Comparison of ENCODE assay signal across 8 cellular contexts in the genomic region with DNA sequence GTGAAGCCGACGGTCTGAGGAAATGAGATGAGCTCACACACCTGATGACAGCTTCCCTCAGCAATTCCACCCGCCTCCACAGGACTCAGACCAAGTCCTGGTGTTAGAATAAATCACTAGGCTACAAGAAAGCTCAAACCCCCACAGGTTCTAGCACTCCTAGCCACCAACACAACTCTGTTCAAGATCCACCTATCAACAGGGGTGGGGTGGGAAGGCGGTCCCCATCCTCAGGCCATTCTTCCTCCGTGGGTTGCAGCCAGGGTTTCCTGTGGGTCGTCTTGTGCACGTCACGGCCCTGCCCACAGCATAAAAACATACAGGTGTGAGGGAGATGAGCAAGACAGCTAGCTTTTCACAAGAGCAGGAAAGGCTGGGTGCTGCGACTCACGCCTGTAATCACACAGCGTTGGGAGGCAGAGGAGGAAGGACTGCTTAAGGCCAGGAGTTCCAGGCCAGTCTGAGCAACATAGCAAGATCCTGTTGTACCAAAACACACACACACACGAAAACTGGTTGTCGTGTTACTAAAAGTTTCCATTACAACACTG.
A peak's percentile ranks its signal among the peaks of the same experiment; 100 is the strongest.
DNase-seq lines count a peak whose midpoint lies in the region; ATAC-seq, FAIRE-seq and TF ChIP-seq lines count a peak whose summit lies in the region.

No MANE protein-coding gene starts in this region.

- no peaks in the 10 kb centered on the region for H3K27me3 ChIP-seq in HCT116 (ENCODE audit: insufficient read depth, low read length)
- H3K27me3 ChIP-seq in endothelial cell of umbilical vein (ENCODE audit: control insufficient read depth in 2 of 2, insufficient read depth in 2 of 2, low read length in 2 of 2), result no peaks in the 10 kb centered on the region

- CTCF ChIA-PET in HCT116 (lab: Charles Lee) (no interaction called here), endothelial cell of umbilical vein (lab: Charles Lee) (interaction anchor here (1.0 to 2.3 kb wide), 4 partner anchors 14 to 80 kb away, joined by 3 to 12 read pairs (median 4); no protein-coding TSS in a partner anchor)
- CTCF ChIA-PET in activated CD4-positive, alpha-beta memory T cell treated with anti-CD3 and anti-CD28 coated beads, Interleukin-2, amount 10 ng/mL, durations not matched to agents 7 days and 5 days (lab: Charles Lee), result interaction anchor here (0.7 to 1.3 kb wide), 4 partner anchors 11 to 121 kb away, joined by 3 to 4 read pairs (median 3); no protein-coding TSS in a partner anchor

- H3K9me3 ChIP-seq in HCT116 (ENCODE audit: control insufficient read depth in 1 of 2, insufficient read depth in 1 of 2, low read depth in 1 of 2, low read length in 2 of 2), result no peaks in the 10 kb centered on the region
- no peaks in the 10 kb centered on the region for H3K9me3 ChIP-seq in endothelial cell of umbilical vein (replicated peaks; ENCODE audit: control insufficient read depth, insufficient read depth, low read length)

- peak; percentile 59 for FAIRE-seq in endothelial cell of umbilical vein (lab: Jason Lieb, UNC)

- H3K4me2 ChIP-seq in HCT116 (ENCODE audit: low read length), result no peak overlapping the region
- H3K4me2 ChIP-seq in endothelial cell of umbilical vein (ENCODE audit: insufficient read depth, low read length), result no peak overlapping the region

- dilution Hi-C loops in endothelial cell of umbilical vein (cut with MboI; ENCODE audit: extremely low pct_ligation_motif_present, low sequenced_read_pairs), result no loop called here

- H3K27me3 Mint-ChIP-seq in activated CD4-positive, alpha-beta memory T cell treated with anti-CD3 and anti-CD28 coated beads, Interleukin-2, amount 10 ng/mL, durations not matched to agents 7 days and 5 days, result no peaks in the 10 kb centered on the region

- H3K9me1 ChIP-seq in endothelial cell of umbilical vein (replicated peaks; ENCODE audit: control insufficient read depth, extremely low read depth, insufficient read depth, low read length), result no peaks in the 10 kb centered on the region

- ATAC-seq in HCT116, result peak; percentile 20; the same call in 1 of the 2 replicates

- H3K79me2 ChIP-seq in HCT116 (ENCODE audit: insufficient read depth, low read length), result peaks cover 100% of the 10 kb centered on the region
- H3K79me2 ChIP-seq in endothelial cell of umbilical vein (ENCODE audit: control insufficient read depth, insufficient read depth, low read length), result peaks cover 97% of the 10 kb centered on the region

- DNase-seq in HCT116 (ENCODE audit: low read depth, low spot score) (no peak), endothelial cell of umbilical vein (ENCODE audit: low read depth, low spot score) (peak; percentile 19), COR-L47 (lab: John Stamatoyannopoulos, UW) (no peak), NCI-H1930 (lab: John Stamatoyannopoulos, UW) (no peak), amygdala (lab: John Stamatoyannopoulos, UW) (no peak), UCSD-AML1 (lab: John Stamatoyannopoulos, UW; ENCODE audit: unreplicated experiment) (no peak)
- DNase-seq in activated CD4-positive, alpha-beta memory T cell treated with anti-CD3 and anti-CD28 coated beads, Interleukin-2, amount 10 ng/mL, durations not matched to agents 7 days and 5 days, result peak; percentile 72
- DNase-seq in stimulated activated CD4-positive, alpha-beta T cell treated with anti-CD3 and anti-CD28 coated beads, Interleukin-1b, Interleukin-23, amount 100 ng/mL, for 48 hours, result peak; percentile 60

- H3K36me3 ChIP-seq in HCT116 (ENCODE audit: control insufficient read depth in 1 of 2, insufficient read depth in 2 of 2, low read length in 2 of 2) (no peaks in the 10 kb centered on the region), endothelial cell of umbilical vein (ENCODE audit: control insufficient read depth in 2 of 2, extremely low read depth in 1 of 2, insufficient read depth in 2 of 2, low read length in 2 of 2) (no peaks in the 10 kb centered on the region)

- peaks cover 69% of the 10 kb centered on the region; the same call in 1 of the 2 replicates for H4K20me1 ChIP-seq in HCT116 (ENCODE audit: insufficient read depth)
- H4K20me1 ChIP-seq in endothelial cell of umbilical vein (replicated peaks; ENCODE audit: control insufficient read depth, extremely low read depth, insufficient read depth, low read length), result peaks cover 8% of the 10 kb centered on the region

- BruUV-seq in HCT116 (replicated peaks; lab: Mats Ljungman, UMichigan) (no TSS peak), endothelial cell of umbilical vein (replicated peaks; lab: Mats Ljungman, UMichigan) (no TSS peak)

- peaks cover 81% of the 10 kb centered on the region for H3K4me1 Mint-ChIP-seq in activated CD4-positive, alpha-beta memory T cell treated with anti-CD3 and anti-CD28 coated beads, Interleukin-2, amount 10 ng/mL, durations not matched to agents 7 days and 5 days

- TF ChIP-seq CTCF in HCT116 (IDR thresholded peaks at IDR 0.05 in 2 of 3, conservative IDR thresholded peaks at IDR 0.05 in 1 of 3; ENCODE audit: borderline replicate concordance in 1 of 3, insufficient read depth in 1 of 3, low read depth in 2 of 3, low read length in 2 of 3) (no peak), endothelial cell of umbilical vein (IDR thresholded peaks at IDR 0.05; ENCODE audit: extremely low read depth in 1 of 2, insufficient read depth in 1 of 2, low read depth in 1 of 2, low read length in 2 of 2) (no peak)

- TF ChIP-seq POLR2A in HCT116 (IDR thresholded peaks at IDR 0.05; ENCODE audit: borderline replicate concordance, extremely low read depth, insufficient read depth, insufficient read length) (no peak), endothelial cell of umbilical vein (IDR thresholded peaks at IDR 0.05; ENCODE audit: low read depth, low read length) (no peak)

- H3K4me1 ChIP-seq in HCT116 (ENCODE audit: control insufficient read depth in 1 of 2, insufficient read depth in 2 of 2, low read length in 2 of 2) (peaks cover 6 to 50% of the 10 kb centered on the region in 2 experiments), endothelial cell of umbilical vein (ENCODE audit: control insufficient read depth, extremely low read depth, insufficient read depth, low read length) (peaks cover 52% of the 10 kb centered on the region)

- H3K27ac ChIP-seq in HCT116 (ENCODE audit: low read depth, low read length) (0 out of 2 replicates have a peak overlapping the region, but pooled peaks have one; percentile 7), endothelial cell of umbilical vein (ENCODE audit: insufficient read depth, low read depth, low read length) (peak overlapping the region; percentile 13)

- no peaks in the 10 kb centered on the region for H3K9me2 ChIP-seq in HCT116 (ENCODE audit: insufficient read depth)

- H3K27ac Mint-ChIP-seq in activated CD4-positive, alpha-beta memory T cell treated with anti-CD3 and anti-CD28 coated beads, Interleukin-2, amount 10 ng/mL, durations not matched to agents 7 days and 5 days, result peak overlapping the region; percentile 84

- intact Hi-C loops in HCT116 (cut with micrococcal nuclease), result no loop called here
- intact Hi-C loops in endothelial cell of umbilical vein (cut with micrococcal nuclease), result no loop called here

- H3K9ac ChIP-seq in HCT116 (ENCODE audit: low read length) (no peak overlapping the region), endothelial cell of umbilical vein (replicated peaks; ENCODE audit: extremely low read depth, insufficient read depth, low read length) (no peak overlapping the region)

- H3K36me3 Mint-ChIP-seq in activated CD4-positive, alpha-beta memory T cell treated with anti-CD3 and anti-CD28 coated beads, Interleukin-2, amount 10 ng/mL, durations not matched to agents 7 days and 5 days (ENCODE audit: low read depth), result peaks cover 10% of the 10 kb centered on the region

- H3K4me3 ChIP-seq in HCT116 (replicated peaks in 1 of 2; ENCODE audit: low read depth in 1 of 2, low read length in 2 of 2) (no peak overlapping the region), endothelial cell of umbilical vein (replicated peaks in 1 of 3; ENCODE audit: insufficient read depth in 1 of 3, low read depth in 1 of 3, low read length in 3 of 3) (no peak overlapping the region)

- POLR2A ChIA-PET in HCT116 (lab: Charles Lee), result no interaction called here
- POLR2A ChIA-PET in activated CD4-positive, alpha-beta memory T cell treated with anti-CD3 and anti-CD28 coated beads, Interleukin-2, amount 10 ng/mL, durations not matched to agents 7 days and 5 days (lab: Charles Lee), result interaction anchor here (0.8 to 1.4 kb wide), 7 partner anchors 14 to 98 kb away, joined by 3 to 7 read pairs (median 4); a partner anchor contains a TSS
- POLR2A ChIA-PET in endothelial cell of umbilical vein (lab: Charles Lee), result no interaction called here

- RAD21 ChIA-PET in HCT116 (lab: Charles Lee; ENCODE audit: low non-redundant PET in 1 of 2, low total read pairs in 2 of 2, uncharacterized antibody in 2 of 2, unreplicated experiment in 2 of 2), result no interaction called here

- no peak overlapping the region for H3K4me3 Mint-ChIP-seq in activated CD4-positive, alpha-beta memory T cell treated with anti-CD3 and anti-CD28 coated beads, Interleukin-2, amount 10 ng/mL, durations not matched to agents 7 days and 5 days

- H3K9me3 Mint-ChIP-seq in activated CD4-positive, alpha-beta memory T cell treated with anti-CD3 and anti-CD28 coated beads, Interleukin-2, amount 10 ng/mL, durations not matched to agents 7 days and 5 days, result no peaks in the 10 kb centered on the region

- no peak for TF ChIP-seq RAD21 in HCT116 (IDR thresholded peaks at IDR 0.05; ENCODE audit: low read depth)

- H2AFZ ChIP-seq in HCT116 (ENCODE audit: low read depth, low read length, poor library complexity, severe bottlenecking) (no peak overlapping the region), endothelial cell of umbilical vein (ENCODE audit: low read depth, low read length) (no peak overlapping the region)

TF ChIP-seq in HCT116, 20 proteins besides CTCF, POLR2A, EP300 and RAD21 (continues in another document):
- TF ChIP-seq FOSL1 (IDR thresholded peaks at IDR 0.05; ENCODE audit: low read depth) (no peak), EZH2 (IDR thresholded peaks at IDR 0.05) (no peak), SRF (IDR thresholded peaks at IDR 0.05; ENCODE audit: low read depth) (no peak)

TF ChIP-seq in endothelial cell of umbilical vein, 7 proteins besides CTCF, POLR2A, EP300 and RAD21:
- no peak for TF ChIP-seq JUN (IDR thresholded peaks at IDR 0.05; ENCODE audit: borderline replicate concordance, insufficient read depth, insufficient read length, low read depth)
- no peak for TF ChIP-seq EZH2 (IDR thresholded peaks at IDR 0.05; ENCODE audit: borderline replicate concordance, low read depth, low read length, severe bottlenecking)
- TF ChIP-seq POLR2AphosphoS5 (IDR thresholded peaks at IDR 0.05; ENCODE audit: insufficient read depth, low read depth, low read length), result no peak
- no peak for TF ChIP-seq GATA2 (IDR thresholded peaks at IDR 0.05; ENCODE audit: insufficient read depth, insufficient read length, low read depth, low read length)
- no peak for TF ChIP-seq FOS (IDR thresholded peaks at IDR 0.05; ENCODE audit: borderline replicate concordance, insufficient read depth, low read length)
- TF ChIP-seq, protein P1, sequence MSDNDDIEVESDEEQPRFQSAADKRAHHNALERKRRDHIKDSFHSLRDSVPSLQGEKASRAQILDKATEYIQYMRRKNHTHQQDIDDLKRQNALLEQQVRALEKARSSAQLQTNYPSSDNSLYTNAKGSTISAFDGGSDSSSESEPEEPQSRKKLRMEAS (IDR thresholded peaks at IDR 0.05; ENCODE audit: insufficient read depth, insufficient read length), result no peak
- TF ChIP-seq MYC (IDR thresholded peaks at IDR 0.05; ENCODE audit: low read depth, low read length), result no peak

Comparison
In these comparisons a context has a peak if more than half of its experiments do, and no peak if none do; other contexts are left out.
1. DNase-seq: peak in activated CD4-positive, alpha-beta memory T cell treated with anti-CD3 and anti-CD28 coated beads, Interleukin-2, amount 10 ng/mL, durations not matched to agents 7 days and 5 days (single experiment), endothelial cell of umbilical vein (single experiment) and stimulated activated CD4-positive, alpha-beta T cell treated with anti-CD3 and anti-CD28 coated beads, Interleukin-1b, Interleukin-23, amount 100 ng/mL, for 48 hours (single experiment); none in HCT116 (single experiment), COR-L47 (single experiment), NCI-H1930 (0 of 2), amygdala (0 of 56) and UCSD-AML1 (single experiment).